In genomic region chr12:22856120-22856699, GRCh38 we compare ENCODE assay signal across 8 cellular contexts.
DNase-seq lines count a peak whose midpoint lies in the region; ATAC-seq, FAIRE-seq and TF ChIP-seq lines count a peak whose summit lies in the region.

No MANE protein-coding gene starts in this region.

- H3K9me3 ChIP-seq in hepatocyte (ENCODE audit: low read depth): no peaks in the 10 kb centered on the region

- no peak overlapping the region for H3K4me3 ChIP-seq in hepatocyte

- no peaks in the 10 kb centered on the region for H4K20me1 ChIP-seq in hepatocyte (ENCODE audit: insufficient read depth, poor library complexity, severe bottlenecking)

- no peaks in the 10 kb centered on the region for H3K79me2 ChIP-seq in hepatocyte

- DNase-seq in GM03348 (ENCODE audit: low spot score) (peak; percentile 36), M059J (ENCODE audit: low read depth) (peak; percentile 29), hepatocyte (ENCODE audit: low spot score) (peak; percentile 28), left colon (no peak)

- H2AFZ ChIP-seq in hepatocyte: no peak overlapping the region

- intact Hi-C loops in left colon (cut with DNase I, micrococcal nuclease): no loop called here

- H3K27me3 ChIP-seq in hepatocyte: no peaks in the 10 kb centered on the region

- H3K27ac ChIP-seq in hepatocyte: no peak overlapping the region

- TF ChIP-seq CTCF in hepatocyte (IDR thresholded peaks at IDR 0.05; ENCODE audit: poor library complexity): peak; percentile 79

- ATAC-seq in left colon: no peak
- no peak for ATAC-seq in HG03108 (IDR thresholded peaks at IDR 0.05; ENCODE audit: unreplicated experiment)
- ATAC-seq in HG03439 (IDR thresholded peaks at IDR 0.05; ENCODE audit: unreplicated experiment): no peak
- no peak for ATAC-seq in HG02798 (IDR thresholded peaks at IDR 0.05; ENCODE audit: poor library complexity, unreplicated experiment)

- FAIRE-seq in TTC549 (lab: Jason Lieb, UNC): peak; percentile 34

- 32% methylated on average over 3 of the region's 3 CpGs for WGBS in hepatocyte (ENCODE audit: low lambda C conversion rate, missing lambda C conversion rate)

- no peaks in the 10 kb centered on the region for H3K4me1 ChIP-seq in hepatocyte (ENCODE audit: insufficient read depth)

- no peaks in the 10 kb centered on the region for H3K36me3 ChIP-seq in hepatocyte (replicated peaks; ENCODE audit: insufficient read depth, low read depth)

- H3K4me2 ChIP-seq in hepatocyte: no peak overlapping the region

- H3K9me2 ChIP-seq in hepatocyte (replicated peaks; ENCODE audit: insufficient read depth): no peaks in the 10 kb centered on the region

Comparison
In these comparisons a context has a peak if more than half of its experiments do, and no peak if none do; other contexts are left out.
1. DNase-seq: peak in GM03348 (single experiment), M059J (single experiment) and hepatocyte (single experiment); none in left colon (0 of 2).